In genomic region chr19:15022752-15023151, GRCh38 we compare ENCODE assay signal across 2 cellular contexts.
TF ChIP-seq lines count a peak whose summit lies in the region.

No MANE protein-coding gene starts in this region.

TF ChIP-seq in SK-N-SH, 30 proteins besides CTCF, POLR2A, EP300 and RAD21 (continued from another document):
- TF ChIP-seq, protein P1, sequence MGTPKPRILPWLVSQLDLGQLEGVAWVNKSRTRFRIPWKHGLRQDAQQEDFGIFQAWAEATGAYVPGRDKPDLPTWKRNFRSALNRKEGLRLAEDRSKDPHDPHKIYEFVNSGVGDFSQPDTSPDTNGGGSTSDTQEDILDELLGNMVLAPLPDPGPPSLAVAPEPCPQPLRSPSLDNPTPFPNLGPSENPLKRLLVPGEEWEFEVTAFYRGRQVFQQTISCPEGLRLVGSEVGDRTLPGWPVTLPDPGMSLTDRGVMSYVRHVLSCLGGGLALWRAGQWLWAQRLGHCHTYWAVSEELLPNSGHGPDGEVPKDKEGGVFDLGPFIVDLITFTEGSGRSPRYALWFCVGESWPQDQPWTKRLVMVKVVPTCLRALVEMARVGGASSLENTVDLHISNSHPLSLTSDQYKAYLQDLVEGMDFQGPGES (IDR thresholded peaks at IDR 0.05; ENCODE audit: low read depth, low read length), result no peak
- TF ChIP-seq TEAD4 (IDR thresholded peaks at IDR 0.05; ENCODE audit: borderline replicate concordance, insufficient read depth), result no peak
- no peak for TF ChIP-seq PBX3 (IDR thresholded peaks at IDR 0.05)
- no peak for TF ChIP-seq MXI1 (IDR thresholded peaks at IDR 0.05; ENCODE audit: low read depth, low read length)
- TF ChIP-seq NFIC (IDR thresholded peaks at IDR 0.05; ENCODE audit: borderline replicate concordance), result no peak
- no peak for TF ChIP-seq MEF2A (IDR thresholded peaks at IDR 0.05; ENCODE audit: borderline replicate concordance, low read depth)
- TF ChIP-seq, protein P2, sequence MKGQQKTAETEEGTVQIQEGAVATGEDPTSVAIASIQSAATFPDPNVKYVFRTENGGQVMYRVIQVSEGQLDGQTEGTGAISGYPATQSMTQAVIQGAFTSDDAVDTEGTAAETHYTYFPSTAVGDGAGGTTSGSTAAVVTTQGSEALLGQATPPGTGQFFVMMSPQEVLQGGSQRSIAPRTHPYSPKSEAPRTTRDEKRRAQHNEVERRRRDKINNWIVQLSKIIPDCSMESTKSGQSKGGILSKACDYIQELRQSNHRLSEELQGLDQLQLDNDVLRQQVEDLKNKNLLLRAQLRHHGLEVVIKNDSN (IDR thresholded peaks at IDR 0.05; ENCODE audit: borderline replicate concordance, low read depth), result no peak
- TF ChIP-seq ZBTB33 (IDR thresholded peaks at IDR 0.05; ENCODE audit: borderline replicate concordance, low read depth), result no peak
- TF ChIP-seq TAF1 (IDR thresholded peaks at IDR 0.05; ENCODE audit: borderline replicate concordance, low read depth, low read length), result no peak
- no peak for TF ChIP-seq POLR2AphosphoS5 (IDR thresholded peaks at IDR 0.05; ENCODE audit: low read depth, low read length)

TF ChIP-seq in SK-N-SH treated with all-trans-retinoic acid at 6 μM for 48 hours, 23 proteins besides CTCF, POLR2A, EP300 and RAD21 (continued from another document):
- no peak for TF ChIP-seq POU6F1 (CRISPR knock-in tag; IDR thresholded peaks at IDR 0.05; ENCODE audit: borderline replicate concordance, low read depth)
- TF ChIP-seq CREB5 (CRISPR knock-in tag; IDR thresholded peaks at IDR 0.05; ENCODE audit: low read depth), result no peak
- no peak for TF ChIP-seq ZFP3 (CRISPR knock-in tag; IDR thresholded peaks at IDR 0.05)
- no peak for TF ChIP-seq ZNF70 (CRISPR knock-in tag; IDR thresholded peaks at IDR 0.05)
- TF ChIP-seq BACH2 (CRISPR knock-in tag; IDR thresholded peaks at IDR 0.05; ENCODE audit: borderline replicate concordance), result no peak
- TF ChIP-seq OSR1 (CRISPR knock-in tag; IDR thresholded peaks at IDR 0.05), result no peak
